Comparison of ENCODE assay signal across 21 cellular contexts in the genomic region with DNA sequence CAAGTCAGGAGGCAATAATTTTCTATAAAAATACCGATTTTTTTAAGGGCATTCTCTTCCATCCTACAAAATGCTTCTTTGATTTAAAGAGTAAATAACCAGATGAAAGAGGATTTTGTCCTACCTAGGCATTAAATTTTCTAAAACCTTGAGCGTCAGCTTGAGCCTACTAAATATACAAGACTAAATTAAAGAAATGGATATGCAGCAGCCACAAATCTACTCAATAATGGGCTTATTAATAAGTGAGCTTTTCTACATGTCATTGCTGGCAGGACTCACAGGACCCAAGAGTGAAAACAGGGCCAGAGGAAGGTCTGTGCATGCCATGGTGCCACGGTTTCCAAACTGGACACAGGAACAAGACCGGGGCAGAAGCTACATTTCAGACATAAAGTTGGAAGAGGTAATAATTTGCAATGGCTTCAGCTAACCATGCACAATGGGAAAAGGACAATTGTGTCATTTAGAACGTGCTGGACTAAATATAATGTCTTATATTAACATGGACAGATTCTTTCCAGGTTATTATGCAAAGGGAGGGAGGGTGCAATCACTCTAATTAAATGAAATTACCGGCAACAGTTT. TPM values are rescaled to one million over a fixed set of nuclear protein-coding genes. Genes with fewer than 3 reads are reported as not detected.
DNase-seq lines count a peak whose midpoint lies in the region; ATAC-seq and TF ChIP-seq lines count a peak whose summit lies in the region.
"Had no signal": no experiment of that assay in that cellular context is flagged by ENCODE, and none has a peak within 500 bp of the region (broad histone marks: within the 10 kb centered on the region; RNA-seq: fewer than 3 reads in every experiment).

No MANE protein-coding gene starts in this region.

- H3K36me3 ChIP-seq in MM.1S (replicated peaks; ENCODE audit: insufficient read depth, low read length), result no peaks in the 10 kb centered on the region

- H3F3A ChIP-seq in MM.1S (ENCODE audit: insufficient read depth, low read length), result peaks cover 30% of the 10 kb centered on the region

- H4K20me1 ChIP-seq in MM.1S (ENCODE audit: insufficient read depth, low read length), result no peaks in the 10 kb centered on the region

- TF ChIP-seq POLR2A in erythroblast (IDR thresholded peaks at IDR 0.05; ENCODE audit: low read length), result no peak

- TF ChIP-seq CTCF in MM.1S (IDR thresholded peaks at IDR 0.05; ENCODE audit: low read length), result no peak
- TF ChIP-seq CTCF in brain (conservative IDR thresholded peaks at IDR 0.05), result no peak
- no peak for TF ChIP-seq CTCF in nephron (IDR thresholded peaks at IDR 0.05; ENCODE audit: unreplicated experiment in 3 of 3)

- H3K9ac ChIP-seq in MM.1S (ENCODE audit: low read length), result no peak overlapping the region

- H3K27me3 Mint-ChIP-seq in brain (no peaks in the 10 kb centered on the region), nephron (ENCODE audit: low read depth) (peaks cover 17% of the 10 kb centered on the region)
- H3K27me3 Mint-ChIP-seq: CD4-positive, alpha-beta T cell had no signal

- H3K27ac ChIP-seq in MM.1S (ENCODE audit: low read length), result no peak overlapping the region
- peak overlapping the region; percentile 91 for H3K27ac ChIP-seq in substantia nigra (ENCODE audit: low read depth, low read length, poor library complexity, severe bottlenecking)
- H3K27ac ChIP-seq: A549 had no signal

- no peak overlapping the region for H3K4me3 ChIP-seq in MM.1S (ENCODE audit: low read length)
- H3K4me3 ChIP-seq: A549, GM23338 had no signal

- H3K4me2 ChIP-seq in MM.1S (ENCODE audit: low read depth, low read length), result peak overlapping the region; percentile 81; the same call in 1 of the 2 replicates
- H3K4me2 ChIP-seq: A549, GM23338 had no signal

- no peak for ATAC-seq in GM21447 (IDR thresholded peaks at IDR 0.05; ENCODE audit: unreplicated experiment)
- ATAC-seq: A549, GM23338, HCT116, Right ventricle myocardium inferior had no signal

- H2AFZ ChIP-seq in MM.1S (ENCODE audit: low read length), result no peak overlapping the region
- H2AFZ ChIP-seq: GM23338 had no signal

- H3K4me1 Mint-ChIP-seq in brain (peaks cover 92% of the 10 kb centered on the region), nephron (peaks cover 62% of the 10 kb centered on the region)

- DNase-seq in MM.1S (no peak), substantia nigra (lab: John Stamatoyannopoulos, UW) (peak in 1 of 49 donors; percentile 18), retina (no peak), erythroblast (lab: John Stamatoyannopoulos, UW) (no peak)
- DNase-seq: Caco-2; CD4-positive, alpha-beta T cell; EL; IMR-90; Karpas-422; NCI-H1048; NCI-H1436 treated with DMSO at 0.1 percent for 48 hours; NCI-H2081; NCI-H510A; NCI-H748 treated with DMSO at 0.1 percent for 48 hours had no signal

- H3K4me1 ChIP-seq in MM.1S (ENCODE audit: low read length), result peaks cover 24% of the 10 kb centered on the region

- H3K27ac Mint-ChIP-seq in brain, result peak overlapping the region; percentile 80 to 98 (median 97)
- H3K27ac Mint-ChIP-seq in nephron, result peak overlapping the region; percentile 41 to 69 (median 51)
- H3K27ac Mint-ChIP-seq: CD4-positive, alpha-beta T cell; GM23338 had no signal

- H3K9me3 Mint-ChIP-seq in brain (no peaks in the 10 kb centered on the region), nephron (no peaks in the 10 kb centered on the region)
- H3K9me3 Mint-ChIP-seq: CD4-positive, alpha-beta T cell; GM23338 had no signal

- peak overlapping the region; percentile 77 to 92 (median 89) for H3K4me3 Mint-ChIP-seq in brain
- peak overlapping the region in 2 of 3 experiments; percentile 27 to 77 for H3K4me3 Mint-ChIP-seq in nephron
- H3K4me3 Mint-ChIP-seq: CD4-positive, alpha-beta T cell; GM23338 had no signal

- no peaks in the 10 kb centered on the region for H3K27me3 ChIP-seq in MM.1S (replicated peaks; ENCODE audit: insufficient read depth, low read length)

- H3K9me2 ChIP-seq in MM.1S (replicated peaks; ENCODE audit: insufficient read depth, low read length), result no peaks in the 10 kb centered on the region

- H3K79me2 ChIP-seq in MM.1S (ENCODE audit: low read length), result peaks cover 100% of the 10 kb centered on the region

- H3K9me3 ChIP-seq in MM.1S (replicated peaks; ENCODE audit: insufficient read depth, low read length), result no peaks in the 10 kb centered on the region
- H3K9me3 ChIP-seq: A549, Caco-2 had no signal

- H3K36me3 Mint-ChIP-seq in brain (no peaks in the 10 kb centered on the region), nephron (ENCODE audit: low read depth) (no peaks in the 10 kb centered on the region)

RNA-seq across cellular contexts. Expression of a gene that starts 5.2 kb away (rescaled TPM):
- 37.3 TPM for polyA plus RNA-seq in brain (ENCODE audit: insufficient read depth, low read depth, low replicate concordance)
